In the genomic region with DNA sequence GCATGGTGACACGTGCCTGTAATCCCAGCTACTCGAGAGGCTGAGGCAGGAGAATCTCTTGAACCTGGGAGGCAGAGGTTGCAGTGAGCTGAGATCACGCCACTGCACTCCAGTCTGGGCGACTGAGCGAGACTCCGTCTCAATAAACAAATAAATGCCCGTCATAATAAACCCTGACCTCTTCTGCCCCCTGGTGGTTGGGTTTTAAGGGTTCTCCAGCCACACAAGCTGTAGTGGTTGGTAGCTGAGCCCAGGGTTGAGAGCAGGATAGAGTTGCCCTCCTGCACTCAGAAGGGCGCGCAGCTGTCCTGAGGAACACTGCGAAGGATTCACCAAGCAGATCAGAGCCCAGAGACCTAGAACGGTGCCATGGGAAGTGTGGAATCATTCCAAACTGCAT, we compare ENCODE assay signal across 9 cellular contexts. TPM values are rescaled to one million over a fixed set of nuclear protein-coding genes. Genes with fewer than 3 reads are reported as not detected.
DNase-seq lines count a peak whose midpoint lies in the region; ATAC-seq and TF ChIP-seq lines count a peak whose summit lies in the region.
"Not testable (repeated sequence)": the region's sequence is repeated elsewhere in the genome, so short reads cannot be mapped to it uniquely, and the experiment has no call there.
"Had no signal": no experiment of that assay in that cellular context is flagged by ENCODE, and none has a peak within 500 bp of the region (broad histone marks: within the 10 kb centered on the region; RNA-seq: fewer than 3 reads in every experiment).

No MANE protein-coding gene starts in this region.

- H3K27ac Mint-ChIP-seq in activated naive CD8-positive, alpha-beta T cell treated with anti-CD3 and anti-CD28 coated beads, Interleukin-2, amount 50 U/mL, for 24 hours; neural progenitor cell: not testable (repeated sequence)

- intact Hi-C loops in IMR-90 (cut with micrococcal nuclease) = not testable (repeated sequence)

- not testable (repeated sequence) for H2BK5ac ChIP-seq in IMR-90 (ENCODE audit: low read depth, low read length, poor library complexity, severe bottlenecking)

- H2BK20ac ChIP-seq in IMR-90 (ENCODE audit: low read depth, low read length) = not testable (repeated sequence)

- not testable (repeated sequence) for H3K27ac ChIP-seq in DOHH2 (ENCODE audit: low read depth, low read length); IMR-90 (ENCODE audit: insufficient read depth, low read length); SU-DHL-6 (ENCODE audit: low read depth, low read length); foreskin keratinocyte; neural progenitor cell

- not testable (repeated sequence) for H3K9ac ChIP-seq in IMR-90 (ENCODE audit: low read depth, low read length); SU-DHL-6 (ENCODE audit: low read length); neural progenitor cell

- H3K14ac ChIP-seq in IMR-90 (replicated peaks; ENCODE audit: low read depth, low read length) = not testable (repeated sequence)

- H3K4me3 Mint-ChIP-seq in activated naive CD8-positive, alpha-beta T cell treated with anti-CD3 and anti-CD28 coated beads, Interleukin-2, amount 50 U/mL, for 24 hours; neural progenitor cell: not testable (repeated sequence)

- not testable (repeated sequence) for H3K4me3 ChIP-seq in DOHH2 (ENCODE audit: low read length); IMR-90 (ENCODE audit: insufficient read depth, low read depth, low read length); SU-DHL-6 (ENCODE audit: insufficient read depth, low read length, poor library complexity, severe bottlenecking); neural progenitor cell

- POLR2A ChIA-PET in IMR-90 (lab: Charles Lee; ENCODE audit: unreplicated experiment) = not testable (repeated sequence)

- not testable (repeated sequence) for H3K36me3 Mint-ChIP-seq in activated naive CD8-positive, alpha-beta T cell treated with anti-CD3 and anti-CD28 coated beads, Interleukin-2, amount 50 U/mL, for 24 hours (ENCODE audit: low read depth); neural progenitor cell

- not testable (repeated sequence) for H4K8ac ChIP-seq in IMR-90 (ENCODE audit: low read depth in 2 of 2, low read length in 2 of 2)

- H3K79me2 ChIP-seq in DOHH2 (ENCODE audit: control insufficient read depth, low read length); SU-DHL-6 (ENCODE audit: insufficient read depth, low read length); neural progenitor cell (ENCODE audit: low read depth): not testable (repeated sequence)

- H3K36me3 ChIP-seq in DOHH2 (ENCODE audit: control insufficient read depth, low read length); IMR-90 (ENCODE audit: control insufficient read depth, insufficient read depth, low read length); SU-DHL-6 (ENCODE audit: low read length); neural progenitor cell: not testable (repeated sequence)

- peaks cover 16% of the 10 kb centered on the region for H3K4me1 Mint-ChIP-seq in activated naive CD8-positive, alpha-beta T cell treated with anti-CD3 and anti-CD28 coated beads, Interleukin-2, amount 50 U/mL, for 24 hours
- not testable (repeated sequence) for H3K4me1 Mint-ChIP-seq in neural progenitor cell

- H3K9me3 ChIP-seq in DOHH2 (ENCODE audit: control insufficient read depth, insufficient read depth, low read length); IMR-90 (ENCODE audit: control insufficient read depth, insufficient read depth, low read length); SU-DHL-6 (ENCODE audit: insufficient read depth, low read length); neural progenitor cell (ENCODE audit: low read depth): not testable (repeated sequence)

- not testable (repeated sequence) for H2AFZ ChIP-seq in IMR-90 (replicated peaks; ENCODE audit: low read length, poor library complexity); SU-DHL-6 (ENCODE audit: low read depth, low read length, severe bottlenecking); neural progenitor cell (replicated peaks)

- H3K27me3 ChIP-seq in DOHH2 (ENCODE audit: control insufficient read depth, low read length) (peaks cover 21% of the 10 kb centered on the region), foreskin keratinocyte (peaks cover 11% of the 10 kb centered on the region)
- not testable (repeated sequence) for H3K27me3 ChIP-seq in IMR-90 (ENCODE audit: control insufficient read depth, insufficient read depth, low read length); SU-DHL-6 (ENCODE audit: low read length); neural progenitor cell

- not testable (repeated sequence) for DNase-seq in IMR-90
- DNase-seq in NCI-H526 (lab: John Stamatoyannopoulos, UW) (peak; percentile 25 to 61), foreskin keratinocyte (peak in 1 of 2 donors; percentile 16), neural progenitor cell (ENCODE audit: low spot score) (peak; percentile 34)
- peak; percentile 40 for DNase-seq in activated naive CD8-positive, alpha-beta T cell treated with anti-CD3 and anti-CD28 coated beads, Interleukin-2, amount 50 U/mL, for 24 hours

- H2AK9ac ChIP-seq in IMR-90 (replicated peaks; ENCODE audit: low read depth, low read length, poor library complexity) = not testable (repeated sequence)

- CTCF ChIA-PET in IMR-90 (lab: Yijun Ruan, JAX) = interaction anchor here (1.7 kb wide), 1 partner anchor 10 kb away, joined by 4 read pairs; a partner anchor contains a TSS

- H3K4me2 ChIP-seq in DOHH2 (ENCODE audit: low read length); IMR-90 (ENCODE audit: low read depth, low read length); SU-DHL-6 (ENCODE audit: low read depth, low read length, poor library complexity, severe bottlenecking); neural progenitor cell: not testable (repeated sequence)

- not testable (repeated sequence) for H2BK15ac ChIP-seq in IMR-90 (ENCODE audit: low read depth, low read length)

- peaks cover 11% of the 10 kb centered on the region for H3K9me3 Mint-ChIP-seq in activated naive CD8-positive, alpha-beta T cell treated with anti-CD3 and anti-CD28 coated beads, Interleukin-2, amount 50 U/mL, for 24 hours
- H3K9me3 Mint-ChIP-seq in neural progenitor cell = not testable (repeated sequence)

- dilution Hi-C loops in IMR-90 (cut with HindIII; ENCODE audit: low sequenced_read_pairs, unreplicated experiment) = not testable (repeated sequence)

- not testable (repeated sequence) for BruUV-seq in IMR-90 (replicated peaks; lab: Mats Ljungman, UMichigan)

- TF ChIP-seq CTCF in DOHH2 (IDR thresholded peaks at IDR 0.05; ENCODE audit: low read depth, low read length, poor library complexity, severe bottlenecking) (peak; percentile 67), IMR-90 (conservative IDR thresholded peaks at IDR 0.05; ENCODE audit: low read depth, low read length) (peak; percentile 14; the same call in 1 of the 2 replicates), SU-DHL-6 (IDR thresholded peaks at IDR 0.05; ENCODE audit: insufficient read depth, low read length, poor library complexity, severe bottlenecking) (peak; percentile 29), foreskin keratinocyte (conservative IDR thresholded peaks at IDR 0.05) (peak; percentile 48), neural progenitor cell (IDR thresholded peaks at IDR 0.05) (peak; percentile 56)

- H3K4ac ChIP-seq in IMR-90 (ENCODE audit: low read depth, low read length) = not testable (repeated sequence)

- ATAC-seq in IMR-90 (ENCODE audit: low read depth); activated naive CD8-positive, alpha-beta T cell treated with anti-CD3 and anti-CD28 coated beads, Interleukin-2, amount 50 U/mL, for 24 hours; foreskin keratinocyte: not testable (repeated sequence)

- H2AK5ac ChIP-seq in IMR-90 (ENCODE audit: low read depth, low read length) = not testable (repeated sequence)

- WGBS in IMR-90 (ENCODE audit: extremely low coverage in 2 of 2, insufficient read length in 1 of 2), 2 experiments = no CpG with 5 or more reads among the region's 11 CpGs

- H2BK120ac ChIP-seq in IMR-90 (ENCODE audit: low read depth, low read length) = not testable (repeated sequence)

- H3K18ac ChIP-seq in IMR-90 (ENCODE audit: low read depth, low read length) = not testable (repeated sequence)

- H3K79me1 ChIP-seq in IMR-90 (ENCODE audit: low read depth in 1 of 2, low read length in 2 of 2) = not testable (repeated sequence)

- not testable (repeated sequence) for H3K56ac ChIP-seq in IMR-90 (ENCODE audit: extremely low read depth, insufficient read depth, low read length)

- H3F3A ChIP-seq in DOHH2 (ENCODE audit: control insufficient read depth, insufficient read depth); SU-DHL-6 (ENCODE audit: insufficient read depth); neural progenitor cell (ENCODE audit: low read depth): not testable (repeated sequence)

- not testable (repeated sequence) for H3K9me1 ChIP-seq in IMR-90 (ENCODE audit: insufficient read depth, low read length)

- H3K9me2 ChIP-seq in DOHH2 (replicated peaks; ENCODE audit: control insufficient read depth, low read length); SU-DHL-6 (replicated peaks; ENCODE audit: insufficient read depth, low read length): not testable (repeated sequence)

- H4K5ac ChIP-seq in IMR-90 (ENCODE audit: low read depth, low read length) = not testable (repeated sequence)

- H3K27me3 Mint-ChIP-seq in activated naive CD8-positive, alpha-beta T cell treated with anti-CD3 and anti-CD28 coated beads, Interleukin-2, amount 50 U/mL, for 24 hours = peaks cover 14% of the 10 kb centered on the region
- not testable (repeated sequence) for H3K27me3 Mint-ChIP-seq in neural progenitor cell (ENCODE audit: insufficient read depth, low read depth)

- TF ChIP-seq RAD21 in IMR-90 (IDR thresholded peaks at IDR 0.05; ENCODE audit: low read length) = not testable (repeated sequence)

- not testable (repeated sequence) for H3K4me1 ChIP-seq in DOHH2 (ENCODE audit: control insufficient read depth, low read length); IMR-90 (ENCODE audit: control insufficient read depth, insufficient read depth, low read length); foreskin keratinocyte
- H3K4me1 ChIP-seq in neural progenitor cell = peaks cover 11% of the 10 kb centered on the region

- in situ Hi-C loops in IMR-90 (cut with MboI; ENCODE audit: low sequenced_read_pairs) = loop anchor here (10.0 kb wide), 1 partner anchor 164 kb away; no protein-coding TSS in a partner anchor

- not testable (repeated sequence) for H3K23ac ChIP-seq in IMR-90 (ENCODE audit: low read depth, low read length)

- TF ChIP-seq POLR2A in IMR-90 (IDR thresholded peaks at IDR 0.05; ENCODE audit: low read depth, low read length) = not testable (repeated sequence)

- H4K20me1 ChIP-seq in DOHH2 (ENCODE audit: control insufficient read depth, insufficient read depth, low read depth, low read length); IMR-90 (ENCODE audit: insufficient read depth, low read length); SU-DHL-6 (ENCODE audit: low read depth, low read length); neural progenitor cell (ENCODE audit: low read depth): not testable (repeated sequence)

- not testable (repeated sequence) for H4K91ac ChIP-seq in IMR-90 (ENCODE audit: insufficient read depth, low read depth, low read length)

RNA-seq across cellular contexts. Expression of a gene that starts 9.8 kb away (rescaled TPM):
- not detected in 2 replicates for total RNA-seq in IMR-90 (2012; rRNA removed)
- polyA plus RNA-seq in IMR-90 (2012; rRNA removed) = not detected in 2 replicates
- polyA plus RNA-seq in IMR-90 (2012; cell fraction: cytosol; rRNA removed) = not detected in 2 replicates
- not detected in 2 replicates for polyA plus RNA-seq in IMR-90 (2012; cell fraction: nucleus; rRNA removed; ENCODE audit: low replicate concordance)
- not detected in 2 replicates for total RNA-seq in foreskin keratinocyte
- not detected in 2 replicates for polyA plus RNA-seq in foreskin keratinocyte
- total RNA-seq in neural progenitor cell (ENCODE audit: low replicate concordance) = 0.65 and 0.96 TPM in 2 replicates
- total RNA-seq: cerebellum, gastrocnemius medialis had no signal

Comparison
In these comparisons a context has a peak if more than half of its experiments do, and no peak if none do; other contexts are left out.
1. CTCF ChIP-seq: peak in every context shown above with its lines; median percentile 67 in DOHH2; 56 in neural progenitor cell; 48 in foreskin keratinocyte; 29 in SU-DHL-6; 14 in IMR-90.